9 cellular contexts compared by ENCODE assay signal in genomic region chr3:181712190-181712504, GRCh38. TPM values are rescaled to one million over a fixed set of nuclear protein-coding genes. Genes with fewer than 3 reads are reported as not detected.
DNase-seq lines count a peak whose midpoint lies in the region; ATAC-seq and TF ChIP-seq lines count a peak whose summit lies in the region.
"Had no signal": no experiment of that assay in that cellular context is flagged by ENCODE, and none has a peak within 500 bp of the region (broad histone marks: within the 10 kb centered on the region; RNA-seq: fewer than 3 reads in every experiment).

No MANE protein-coding gene starts in this region.

- WGBS in H9 (ENCODE audit: extremely low coverage, insufficient read length, low lambda C conversion rate): no CpG with 5 or more reads among the region's 41 CpGs
- under 1% methylated on average over 41 of the region's 41 CpGs for WGBS in right cardiac atrium
- 2 to 3% methylated on average over 41 of the region's 41 CpGs for WGBS in sigmoid colon, 2 donors

- H3K27ac ChIP-seq in H9 (ENCODE audit: insufficient read length, low read depth, low read length) (no peak overlapping the region), RWPE1 (peak overlapping the region; percentile 20; the same call in 1 of the 2 replicates), right cardiac atrium (ENCODE audit: low read length) (no peak overlapping the region), sigmoid colon (peak overlapping the region; percentile 9 to 48 (median 29))

- H3K4me1 ChIP-seq in H9 (ENCODE audit: insufficient read depth, low read length): no peaks in the 10 kb centered on the region; the same call in 1 of the 2 replicates
- H3K4me1 ChIP-seq in right cardiac atrium (ENCODE audit: control insufficient read depth, insufficient read depth, low read length): no peaks in the 10 kb centered on the region
- peaks cover 0 to 35% (median 26%) of the 10 kb centered on the region in 4 donors for H3K4me1 ChIP-seq in sigmoid colon

- H3K23ac ChIP-seq in H9 (ENCODE audit: insufficient read length, low read depth, low read length): no peak overlapping the region

- peak overlapping the region; percentile 52 for H3K4me3 ChIP-seq in right cardiac atrium (ENCODE audit: low read length)
- H3K4me3 ChIP-seq in sigmoid colon: peak overlapping the region; percentile 3 to 38 (median 35)

- H3K4me1 Mint-ChIP-seq in H9: peaks cover 35 to 37% of the 10 kb centered on the region in 2 experiments

- peak overlapping the region; percentile 95; the same call in 1 of the 2 replicates for H3K14ac ChIP-seq in H9 (ENCODE audit: insufficient read depth, low read length)

- peaks cover 7 to 10% of the 10 kb centered on the region in 2 experiments; a peak in 4 of 5 replicates for H3K9me3 Mint-ChIP-seq in H9

- no peak overlapping the region for H2BK120ac ChIP-seq in H9 (ENCODE audit: low read depth, low read length, poor library complexity, severe bottlenecking)

- peak overlapping the region; percentile 68 for H3K18ac ChIP-seq in H9 (ENCODE audit: insufficient read length, low read depth, low read length)

- CTCF ChIA-PET in RWPE1 (lab: Yijun Ruan, JAX): interaction anchor here (0.5 kb wide), 1 partner anchor 112 kb away, joined by 3 read pairs; no protein-coding TSS in a partner anchor

- TF ChIP-seq CTCF in H9 (conservative IDR thresholded peaks at IDR 0.05): no peak
- TF ChIP-seq CTCF in RWPE1 (conservative IDR thresholded peaks at IDR 0.05; ENCODE audit: low read depth): no peak
- TF ChIP-seq CTCF in sigmoid colon (IDR thresholded peaks at IDR 0.05): no peak
- TF ChIP-seq CTCF in omental fat pad (IDR thresholded peaks at IDR 0.05): no peak

- no peaks in the 10 kb centered on the region; the same call in 1 of the 2 replicates for H3K27me3 Mint-ChIP-seq in H9 (ENCODE audit: low read depth)

- H3K79me2 ChIP-seq in H9 (ENCODE audit: insufficient read depth, low read length): peaks cover 24% of the 10 kb centered on the region; the same call in 1 of the 2 replicates

- no peak overlapping the region for H4K91ac ChIP-seq in H9 (ENCODE audit: insufficient read length, low read depth, low read length)

- no peaks in the 10 kb centered on the region for H3K36me3 ChIP-seq in sigmoid colon

- peak overlapping the region; percentile 96 for H3K9ac ChIP-seq in H9 (ENCODE audit: extremely low read depth, insufficient read length, low read length)

- H3K27me3 ChIP-seq in H9 (ENCODE audit: insufficient read depth, low read length): no peaks in the 10 kb centered on the region
- H3K27me3 ChIP-seq in right cardiac atrium (ENCODE audit: control insufficient read depth, insufficient read depth): peaks cover 6% of the 10 kb centered on the region
- H3K27me3 ChIP-seq in sigmoid colon: peaks cover 54 to 100% (median 97%) of the 10 kb centered on the region in 3 donors

- no peak overlapping the region for H2BK12ac ChIP-seq in H9 (ENCODE audit: insufficient read length, low read depth, low read length)

- H4K8ac ChIP-seq in H9 (replicated peaks; ENCODE audit: insufficient read length, low read depth, low read length): no peak overlapping the region

- ATAC-seq in right cardiac atrium: peak; percentile 36 to 78
- no peak for ATAC-seq in GM21447 (IDR thresholded peaks at IDR 0.05; ENCODE audit: unreplicated experiment)
- ATAC-seq in omental fat pad (ENCODE audit: low FRiP score): no peak

- H4K20me1 ChIP-seq in H9 (ENCODE audit: control insufficient read depth, insufficient read depth, insufficient read length): peaks cover 3% of the 10 kb centered on the region

- H2AFZ ChIP-seq in H9 (ENCODE audit: low read length): no peak overlapping the region

- H2BK15ac ChIP-seq in H9 (ENCODE audit: low read depth, low read length): no peak overlapping the region

- no peak overlapping the region for H3K4ac ChIP-seq in H9 (ENCODE audit: low read depth, low read length)

- in situ Hi-C loops in G401 (cut with HindIII; ENCODE audit: low sequenced_read_pairs): no loop called here

- H2BK20ac ChIP-seq in H9 (ENCODE audit: low read depth, low read length, poor library complexity, severe bottlenecking): no peak overlapping the region

- intact Hi-C loops in right cardiac atrium (cut with DNase I): loop anchor here in 1 of 4 donors (10.0 kb wide), 1 partner anchor 533 kb away; no protein-coding TSS in a partner anchor
- intact Hi-C loops in sigmoid colon (cut with DNase I): loop anchor here (5.0 kb wide), 2 partner anchors 530 to 545 kb away; no protein-coding TSS in a partner anchor

- H2AK5ac ChIP-seq in H9 (ENCODE audit: insufficient read length, low read length): no peak overlapping the region

- H3K23me2 ChIP-seq in H9 (ENCODE audit: insufficient read length, low read depth, low read length, poor library complexity, severe bottlenecking): peaks cover 15% of the 10 kb centered on the region

- H4K5ac ChIP-seq in H9 (ENCODE audit: insufficient read length, low read depth, low read length): no peak overlapping the region

- no peak for TF ChIP-seq POLR2A in sigmoid colon (IDR thresholded peaks at IDR 0.05)

- H3K9me3 ChIP-seq in H9 (ENCODE audit: control insufficient read depth, low read depth, low read length) (no peaks in the 10 kb centered on the region), right cardiac atrium (ENCODE audit: control insufficient read depth, low read length) (no peaks in the 10 kb centered on the region), sigmoid colon (no peaks in the 10 kb centered on the region)

- H3K27ac Mint-ChIP-seq in H9: peak overlapping the region; percentile 95 to 100 (median 98)

- H3K4me2 ChIP-seq in H9 (ENCODE audit: insufficient read depth, insufficient read length, low read length): peak overlapping the region; percentile 98

- POLR2A ChIA-PET in RWPE1 (lab: Yijun Ruan, JAX; ENCODE audit: low non-redundant PET): no interaction called here

- no peak overlapping the region for H3T11ph ChIP-seq in H9 (ENCODE audit: low read length)

- no peaks in the 10 kb centered on the region for H3K79me1 ChIP-seq in H9 (ENCODE audit: insufficient read depth, low read depth, low read length, poor library complexity, severe bottlenecking)

- H3K36me3 Mint-ChIP-seq in H9 (ENCODE audit: insufficient read depth in 1 of 3, low read depth in 3 of 3): peaks cover 30 to 49% (median 46%) of the 10 kb centered on the region in 3 experiments

- no peak overlapping the region for H3K56ac ChIP-seq in H9 (ENCODE audit: insufficient read length, low read depth, low read length)

- no peak overlapping the region; a peak in 3 of 5 replicates for H3K4me3 Mint-ChIP-seq in H9

- DNase-seq in H9 (no peak), RWPE1 (ENCODE audit: low spot score) (no peak), right cardiac atrium (no peak), sigmoid colon (no peak), NCI-H2171 treated with DMSO at 0.1 percent for 48 hours (lab: John Stamatoyannopoulos, UW) (no peak), G401 (ENCODE audit: low spot score) (no peak), omental fat pad (ENCODE audit: low spot score) (no peak)

- no peak overlapping the region for H2BK5ac ChIP-seq in H9 (ENCODE audit: insufficient read length, low read length)

- no peak for TF ChIP-seq EP300 in sigmoid colon (IDR thresholded peaks at IDR 0.05)

RNA-seq across cellular contexts. Expression of gene SOX2, which starts 0.4 kb away (rescaled TPM):
- 307 and 316 TPM in 2 replicates for total RNA-seq in H9 (2021)
- total RNA-seq in right cardiac atrium: under 1 TPM in 3 of 4 donors, not detected in 1; 0.17 to 0.35 (median 0.20) TPM
- polyA plus RNA-seq in right cardiac atrium: 1.0 TPM
- 1 to 10 TPM; 4.9 to 7.7 (median 7.0) TPM for total RNA-seq in sigmoid colon
- 1 to 10 TPM in 1 of 3 donors, not detected in 2; 1.9 TPM for polyA plus RNA-seq in sigmoid colon
- total RNA-seq in G401 (2014; rRNA removed; shearing (Covaris generic)): not detected in 2 replicates
- not detected for total RNA-seq in omental fat pad
- total RNA-seq: pulmonary artery endothelial cell had no signal

Comparison
In these comparisons a context has a peak if more than half of its experiments do, and no peak if none do; other contexts are left out.
1. H3K27ac ChIP-seq: peak in RWPE1 (single experiment) and sigmoid colon (4 of 4); none in H9 (single experiment) and right cardiac atrium (single experiment).
2. ATAC-seq: peak in right cardiac atrium (2 of 2); none in GM21447 (single experiment) and omental fat pad (single experiment).
3. RNA of gene SOX2, which starts 0.4 kb away (total RNA-seq): 307 to 316 TPM in H9; 4.9 to 7.7 TPM in sigmoid colon, 0.17 to 0.35 TPM in right cardiac atrium, not detected in omental fat pad and not detected in G401; every median in the first group is over 10 times any median in the second.